In genomic region chr12:30847259-30847658, GRCh38 we compare ENCODE assay signal across 9 cellular contexts.
DNase-seq lines count a peak whose midpoint lies in the region; ATAC-seq and TF ChIP-seq lines count a peak whose summit lies in the region.
"Had no signal": no experiment of that assay in that cellular context is flagged by ENCODE, and none has a peak within 500 bp of the region (broad histone marks: within the 10 kb centered on the region; RNA-seq: fewer than 3 reads in every experiment).

No MANE protein-coding gene starts in this region.

- H3K27ac ChIP-seq in aorta (ENCODE audit: low read depth in 1 of 2, low read length in 2 of 2): no peak overlapping the region
- H3K27ac ChIP-seq: SJSA1 had no signal

- H3K9me3 Mint-ChIP-seq in type B pancreatic cell: no peaks in the 10 kb centered on the region

- no peaks in the 10 kb centered on the region for H3K9me3 ChIP-seq in adipocyte (ENCODE audit: control insufficient read depth, low read length)
- H3K9me3 ChIP-seq in aorta (ENCODE audit: control insufficient read depth, low read length): no peaks in the 10 kb centered on the region
- H3K9me3 ChIP-seq: SJSA1 had no signal

- H3K36me3 ChIP-seq in adipocyte (ENCODE audit: control insufficient read depth, insufficient read depth, low read length, severe bottlenecking): no peaks in the 10 kb centered on the region
- no peaks in the 10 kb centered on the region for H3K36me3 ChIP-seq in aorta (ENCODE audit: control insufficient read depth in 1 of 2, insufficient read depth in 2 of 2, low read length in 1 of 2)
- H3K36me3 ChIP-seq: SJSA1 had no signal

- H3K4me1 ChIP-seq in adipocyte (ENCODE audit: control insufficient read depth, insufficient read depth, low read length) (no peaks in the 10 kb centered on the region), aorta (ENCODE audit: control insufficient read depth in 1 of 2, insufficient read depth in 2 of 2, low read length in 2 of 2) (no peaks in the 10 kb centered on the region)
- H3K4me1 ChIP-seq: SJSA1 had no signal

- intact Hi-C loops in aorta (cut with DNase I): loop anchor here in 1 of 2 donors (5.0 kb wide), 1 partner anchor 425 kb away; no protein-coding TSS in a partner anchor

- no peak overlapping the region for H3K27ac Mint-ChIP-seq in type B pancreatic cell

- no peak for ATAC-seq in HG03442 (IDR thresholded peaks at IDR 0.05; ENCODE audit: unreplicated experiment)
- ATAC-seq in aorta (ENCODE audit: low FRiP score): no peak

- no peak overlapping the region for H3K4me3 Mint-ChIP-seq in type B pancreatic cell

- H3K4me3 ChIP-seq in adipocyte (ENCODE audit: low read length) (no peak overlapping the region), aorta (ENCODE audit: low read length in 2 of 2) (no peak overlapping the region)
- H3K4me3 ChIP-seq: SJSA1 had no signal

- peaks cover 17% of the 10 kb centered on the region for H3K27me3 ChIP-seq in adipocyte (replicated peaks; ENCODE audit: control insufficient read depth, insufficient read depth, low read length)
- no peaks in the 10 kb centered on the region for H3K27me3 ChIP-seq in aorta (ENCODE audit: control insufficient read depth in 1 of 2, insufficient read depth in 2 of 2, low read length in 1 of 2)
- H3K27me3 ChIP-seq: SJSA1 had no signal

- peak; percentile 94 for TF ChIP-seq CTCF in type B pancreatic cell (conservative IDR thresholded peaks at IDR 0.05)

- peaks cover 38% of the 10 kb centered on the region for H3K27me3 Mint-ChIP-seq in type B pancreatic cell

- WGBS in aorta, 2 donors: 29 to 38% methylated on average over 3 of the region's 3 CpGs

- DNase-seq in COR-L47 (lab: John Stamatoyannopoulos, UW): peak; percentile 43
- peak; percentile 56 for DNase-seq in HCEC 1CT
- peak; percentile 53 to 69 for DNase-seq in NCI-H446 (lab: John Stamatoyannopoulos, UW)
- DNase-seq in adipocyte (ENCODE audit: low read depth): peak; percentile 87
- DNase-seq in islet precursor cell: peak; percentile 57
- no peak for DNase-seq in type B pancreatic cell (ENCODE audit: extremely low spot score, unreplicated experiment)
- DNase-seq in aorta: no peak

- no peaks in the 10 kb centered on the region for H3K36me3 Mint-ChIP-seq in type B pancreatic cell

- H3K9ac ChIP-seq in adipocyte (ENCODE audit: low read length): no peak overlapping the region

- peaks cover 4% of the 10 kb centered on the region for H3K4me1 Mint-ChIP-seq in type B pancreatic cell (ENCODE audit: unreplicated experiment)

Comparison
In these comparisons a context has a peak if more than half of its experiments do, and no peak if none do; other contexts are left out.
1. DNase-seq: peak in COR-L47 (single experiment), HCEC 1CT (single experiment), NCI-H446 (2 of 2), adipocyte (single experiment) and islet precursor cell (single experiment); none in type B pancreatic cell (single experiment) and aorta (0 of 2).